In the genomic region with DNA sequence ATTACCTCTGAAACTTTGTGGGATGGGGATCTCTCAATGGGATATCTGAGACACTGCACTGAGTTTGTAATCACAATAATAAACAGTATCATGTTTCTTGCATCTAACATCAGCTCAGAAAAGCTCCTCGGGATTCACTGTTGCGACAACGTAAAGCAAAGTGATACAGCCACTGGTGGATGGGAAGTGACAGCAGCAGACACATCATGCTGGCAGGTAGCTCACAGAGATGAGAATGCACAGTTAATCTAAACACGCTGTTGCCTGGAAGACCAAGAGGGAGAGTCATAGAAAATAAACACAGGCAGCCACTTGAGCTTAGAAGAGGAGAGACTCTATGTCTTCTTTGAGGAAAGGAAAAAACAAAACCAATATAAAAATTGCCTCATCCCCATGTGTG, we compare ENCODE assay signal across 16 cellular contexts.
"Had no signal": no experiment of that assay in that cellular context is flagged by ENCODE, and none has a peak within 500 bp of the region (broad histone marks: within the 10 kb centered on the region; RNA-seq: fewer than 3 reads in every experiment).

No MANE protein-coding gene starts in this region.

- H3K27me3 Mint-ChIP-seq: activated CD4-positive, alpha-beta memory T cell treated with anti-CD3 and anti-CD28 coated beads, Interleukin-2, amount 10 ng/mL, durations not matched to agents 7 days and 5 days; activated CD4-positive, alpha-beta T cell treated with anti-CD3 and anti-CD28 coated beads for 36 hours; naive thymus-derived CD8-positive, alpha-beta T cell had no signal

- H3K27me3 ChIP-seq: ascending aorta, dorsolateral prefrontal cortex, right atrium auricular region, stomach had no signal

- H3K9me3 ChIP-seq: ascending aorta, mucosa of descending colon, right atrium auricular region, stomach had no signal

- ATAC-seq: activated CD4-positive, alpha-beta T cell treated with anti-CD3 and anti-CD28 coated beads for 36 hours; esophagus mucosa; left lobe of liver; mucosa of descending colon; naive thymus-derived CD8-positive, alpha-beta T cell had no signal

- H3K4me3 Mint-ChIP-seq: activated CD4-positive, alpha-beta memory T cell treated with anti-CD3 and anti-CD28 coated beads, Interleukin-2, amount 10 ng/mL, durations not matched to agents 7 days and 5 days; activated CD4-positive, alpha-beta T cell treated with anti-CD3 and anti-CD28 coated beads for 36 hours; naive thymus-derived CD8-positive, alpha-beta T cell had no signal

- H3K27ac Mint-ChIP-seq: activated CD4-positive, alpha-beta memory T cell treated with anti-CD3 and anti-CD28 coated beads, Interleukin-2, amount 10 ng/mL, durations not matched to agents 7 days and 5 days; activated CD4-positive, alpha-beta T cell treated with anti-CD3 and anti-CD28 coated beads for 36 hours had no signal

- DNase-seq: activated CD4-positive, alpha-beta memory T cell treated with anti-CD3 and anti-CD28 coated beads, Interleukin-2, amount 10 ng/mL, durations not matched to agents 7 days and 5 days; activated CD4-positive, alpha-beta T cell treated with anti-CD3 and anti-CD28 coated beads for 36 hours; activated T-cell treated with anti-CD3 and anti-CD28 coated beads, Interleukin-2, amount 50 U/mL, for 48 hours; dorsolateral prefrontal cortex; foreskin fibroblast; glutamatergic neuron; mammary epithelial cell; mucosa of descending colon; naive thymus-derived CD8-positive, alpha-beta T cell; nucleus accumbens; stomach had no signal

- H3K36me3 ChIP-seq: ascending aorta, right atrium auricular region, stomach had no signal

- H3K27ac ChIP-seq: ascending aorta, dorsolateral prefrontal cortex, right atrium auricular region, skin epidermis, stomach had no signal

- H3K36me3 Mint-ChIP-seq: naive thymus-derived CD8-positive, alpha-beta T cell had no signal

- H3K4me1 Mint-ChIP-seq: activated CD4-positive, alpha-beta memory T cell treated with anti-CD3 and anti-CD28 coated beads, Interleukin-2, amount 10 ng/mL, durations not matched to agents 7 days and 5 days; activated CD4-positive, alpha-beta T cell treated with anti-CD3 and anti-CD28 coated beads for 36 hours; naive thymus-derived CD8-positive, alpha-beta T cell had no signal

- H3K4me3 ChIP-seq: ascending aorta, dorsolateral prefrontal cortex, mucosa of descending colon, right atrium auricular region, skin epidermis, stomach had no signal

- H3K4me1 ChIP-seq: ascending aorta, right atrium auricular region, stomach had no signal
